In genomic region chr4:123554819-123555499, GRCh38 we compare ENCODE assay signal across 2 cellular contexts.
A peak's percentile ranks its signal among the peaks of the same experiment; 100 is the strongest.
TF ChIP-seq lines count a peak whose summit lies in the region.

No MANE protein-coding gene starts in this region.

TF ChIP-seq in IMR-90, 13 proteins besides CTCF, POLR2A, EP300 and RAD21:
- TF ChIP-seq FOS (IDR thresholded peaks at IDR 0.05; ENCODE audit: low read depth, low read length): no peak
- no peak for TF ChIP-seq BHLHE40 (IDR thresholded peaks at IDR 0.05; ENCODE audit: low read depth, low read length)
- TF ChIP-seq MAZ (IDR thresholded peaks at IDR 0.05; ENCODE audit: borderline replicate concordance, low read depth, low read length): no peak
- TF ChIP-seq MAFK (IDR thresholded peaks at IDR 0.05; ENCODE audit: low read depth, low read length): no peak
- no peak for TF ChIP-seq SMC3 (IDR thresholded peaks at IDR 0.05; ENCODE audit: low read depth, low read length)
- no peak for TF ChIP-seq USF2 (IDR thresholded peaks at IDR 0.05; ENCODE audit: low read depth, low read length)
- TF ChIP-seq ELK1 (IDR thresholded peaks at IDR 0.05; ENCODE audit: borderline replicate concordance, low read depth, low read length): no peak

TF ChIP-seq in HepG2, 621 proteins besides CTCF, POLR2A, EP300 and RAD21 (continues in another document):
- no peak for TF ChIP-seq RFX5 (IDR thresholded peaks at IDR 0.05; ENCODE audit: low read depth, low read length)
- no peak for TF ChIP-seq NRL (CRISPR knock-in tag; IDR thresholded peaks at IDR 0.05; ENCODE audit: borderline replicate concordance)
- TF ChIP-seq ZNF879 (CRISPR knock-in tag; IDR thresholded peaks at IDR 0.05): no peak
- TF ChIP-seq POLR2G (IDR thresholded peaks at IDR 0.05; ENCODE audit: low read depth, low read length): no peak
- TF ChIP-seq TAF15 (IDR thresholded peaks at IDR 0.05; ENCODE audit: low read depth, low read length, poor library complexity, severe bottlenecking): no peak
- peak; percentile 6; the same call in 1 of the 2 replicates for TF ChIP-seq ZNF343 (CRISPR knock-in tag; IDR thresholded peaks at IDR 0.05)
- no peak for TF ChIP-seq ZNF691 (CRISPR knock-in tag; IDR thresholded peaks at IDR 0.05; ENCODE audit: borderline replicate concordance, low read depth)
- TF ChIP-seq HNF1B (CRISPR knock-in tag; IDR thresholded peaks at IDR 0.05): no peak
- no peak for TF ChIP-seq KDM4B (CRISPR knock-in tag; IDR thresholded peaks at IDR 0.05)
- TF ChIP-seq TFAP4 (IDR thresholded peaks at IDR 0.05; ENCODE audit: borderline replicate concordance, low read depth): 0 out of 2 replicates have a peak, but pooled peaks have one; percentile 9
- no peak for TF ChIP-seq ZNF652 (CRISPR knock-in tag; IDR thresholded peaks at IDR 0.05; ENCODE audit: borderline replicate concordance, low read depth)
- TF ChIP-seq KMT2B (CRISPR knock-in tag; IDR thresholded peaks at IDR 0.05): 0 out of 2 replicates have a peak, but pooled peaks have one; percentile 13
- TF ChIP-seq ZNF781 (CRISPR knock-in tag; IDR thresholded peaks at IDR 0.05; ENCODE audit: borderline replicate concordance, not compliant biosample characterization): peak; percentile 56
- no peak for TF ChIP-seq DNMT1 (CRISPR knock-in tag; IDR thresholded peaks at IDR 0.05)
- TF ChIP-seq ZNF710 (CRISPR knock-in tag; IDR thresholded peaks at IDR 0.05; ENCODE audit: borderline replicate concordance): no peak
- no peak for TF ChIP-seq ZFP37 (CRISPR knock-in tag; IDR thresholded peaks at IDR 0.05; ENCODE audit: borderline replicate concordance)
- TF ChIP-seq NFE2 (CRISPR knock-in tag; IDR thresholded peaks at IDR 0.05): no peak
- 0 out of 2 replicates have a peak, but pooled peaks have one; percentile 0 for TF ChIP-seq ZNF580 (CRISPR knock-in tag; IDR thresholded peaks at IDR 0.05; ENCODE audit: borderline replicate concordance, low read depth)
- no peak for TF ChIP-seq SPEN (CRISPR knock-in tag; IDR thresholded peaks at IDR 0.05; ENCODE audit: low read depth)
- no peak for TF ChIP-seq TIGD3 (CRISPR knock-in tag; IDR thresholded peaks at IDR 0.05; ENCODE audit: borderline replicate concordance)
- no peak for TF ChIP-seq NR2F1 (CRISPR knock-in tag; IDR thresholded peaks at IDR 0.05)
- no peak for TF ChIP-seq ZNF282 (IDR thresholded peaks at IDR 0.05; ENCODE audit: partially characterized antibody)
- no peak for TF ChIP-seq ZNF597 (CRISPR knock-in tag; IDR thresholded peaks at IDR 0.05)
- no peak for TF ChIP-seq ZHX2 (IDR thresholded peaks at IDR 0.05; ENCODE audit: low read depth)
- no peak for TF ChIP-seq ZHX2 (CRISPR knock-in tag; IDR thresholded peaks at IDR 0.05; ENCODE audit: borderline replicate concordance)
- TF ChIP-seq ZBTB38 (CRISPR knock-in tag; IDR thresholded peaks at IDR 0.05): no peak
- TF ChIP-seq ZNF354B (CRISPR knock-in tag; IDR thresholded peaks at IDR 0.05): no peak
- TF ChIP-seq POGK (CRISPR knock-in tag; conservative IDR thresholded peaks at IDR 0.05): no peak
- TF ChIP-seq HCFC1 (IDR thresholded peaks at IDR 0.05; ENCODE audit: low read depth, low read length): no peak
- no peak for TF ChIP-seq ZNF704 (CRISPR knock-in tag; IDR thresholded peaks at IDR 0.05; ENCODE audit: borderline replicate concordance)
- no peak for TF ChIP-seq GMEB2 (CRISPR knock-in tag; IDR thresholded peaks at IDR 0.05; ENCODE audit: low read depth)
- no peak for TF ChIP-seq CREB3 (CRISPR knock-in tag; IDR thresholded peaks at IDR 0.05)
- no peak for TF ChIP-seq ETV5 (CRISPR knock-in tag; IDR thresholded peaks at IDR 0.05; ENCODE audit: borderline replicate concordance)
